Comparison of ENCODE assay signal across 23 cellular contexts in genomic region chr4:38145033-38145673, GRCh38.
DNase-seq lines count a peak whose midpoint lies in the region; ATAC-seq, FAIRE-seq and TF ChIP-seq lines count a peak whose summit lies in the region.
"Had no signal": no experiment of that assay in that cellular context is flagged by ENCODE, and none has a peak within 500 bp of the region (broad histone marks: within the 10 kb centered on the region; RNA-seq: fewer than 3 reads in every experiment).

No MANE protein-coding gene starts in this region.

- H3K4me3 Mint-ChIP-seq in astrocyte (ENCODE audit: unreplicated experiment) = no peak overlapping the region
- H3K4me3 Mint-ChIP-seq: CD14-positive monocyte had no signal

- H3K4me1 ChIP-seq in right cardiac atrium (ENCODE audit: control insufficient read depth, insufficient read depth, low read length) (peaks cover 5% of the 10 kb centered on the region), astrocyte (ENCODE audit: insufficient read depth, low read length) (peaks cover 29% of the 10 kb centered on the region), aorta (ENCODE audit: control insufficient read depth in 1 of 2, insufficient read depth in 2 of 2, low read length in 2 of 2) (peaks cover 0 to 3% of the 10 kb centered on the region in 2 donors)
- H3K4me1 ChIP-seq: A549, Peyer's patch had no signal

- H3K27me3 ChIP-seq in right cardiac atrium (ENCODE audit: control insufficient read depth, insufficient read depth) = no peaks in the 10 kb centered on the region
- no peaks in the 10 kb centered on the region for H3K27me3 ChIP-seq in astrocyte (ENCODE audit: insufficient read depth, low read length)
- H3K27me3 ChIP-seq in aorta (ENCODE audit: control insufficient read depth in 1 of 2, insufficient read depth in 2 of 2, low read length in 1 of 2) = no peaks in the 10 kb centered on the region
- H3K27me3 ChIP-seq: neutrophil, Peyer's patch had no signal

- WGBS in right cardiac atrium = 57% methylated on average over 4 of the region's 4 CpGs
- WGBS in aorta, 2 donors = 49 to 51% methylated on average over 4 of the region's 4 CpGs

- TF ChIP-seq CTCF in astrocyte (IDR thresholded peaks at IDR 0.05; ENCODE audit: insufficient read depth, low read depth, low read length) = no peak

- FAIRE-seq in astrocyte (lab: Jason Lieb, UNC) = no peak
- FAIRE-seq: A549, D721Med, GM18507, urothelium cell line had no signal

- H3K4me3 ChIP-seq in right cardiac atrium (ENCODE audit: low read length) (no peak overlapping the region), astrocyte (ENCODE audit: insufficient read depth, low read depth, low read length) (no peak overlapping the region), aorta (ENCODE audit: low read length in 2 of 2) (no peak overlapping the region)
- H3K4me3 ChIP-seq: A549, lung, Peyer's patch, SK-N-MC had no signal

- H3K9me3 ChIP-seq in right cardiac atrium (ENCODE audit: control insufficient read depth, low read length) (no peaks in the 10 kb centered on the region), astrocyte (ENCODE audit: insufficient read depth, low read depth, low read length) (no peaks in the 10 kb centered on the region), aorta (ENCODE audit: control insufficient read depth, low read length) (no peaks in the 10 kb centered on the region)
- H3K9me3 ChIP-seq: A549, neutrophil, Peyer's patch had no signal

- ATAC-seq in left ventricle myocardium superior (peak; percentile 21), right cardiac atrium (no peak), HG02870 (IDR thresholded peaks at IDR 0.05; ENCODE audit: unreplicated experiment) (no peak), aorta (ENCODE audit: low FRiP score) (no peak)
- ATAC-seq: A549 had no signal

- no peaks in the 10 kb centered on the region for H3K36me3 Mint-ChIP-seq in astrocyte (ENCODE audit: low read depth, unreplicated experiment)

- H3K79me2 ChIP-seq in astrocyte (ENCODE audit: insufficient read depth, low read length) = no peaks in the 10 kb centered on the region

- H3K9ac ChIP-seq in astrocyte (ENCODE audit: low read length) = peak overlapping the region; percentile 49
- H3K9ac ChIP-seq: KMS-11 had no signal

- no peak overlapping the region for H3K27ac ChIP-seq in right cardiac atrium (ENCODE audit: low read length)
- peak overlapping the region; percentile 52 for H3K27ac ChIP-seq in astrocyte (ENCODE audit: low read depth, low read length)
- H3K27ac ChIP-seq in aorta (ENCODE audit: low read depth in 1 of 2, low read length in 2 of 2) = peak overlapping the region in 1 of 2 donors; percentile 6
- H3K27ac ChIP-seq: A549, KMS-11, neutrophil, Peyer's patch, SK-N-MC had no signal

- H2AFZ ChIP-seq in astrocyte (ENCODE audit: low read depth, low read length) = no peak overlapping the region

- H3K4me1 Mint-ChIP-seq in astrocyte (ENCODE audit: low read depth, unreplicated experiment) = no peaks in the 10 kb centered on the region
- H3K4me1 Mint-ChIP-seq: CD14-positive monocyte had no signal

- intact Hi-C loops in left ventricle myocardium superior (cut with micrococcal nuclease) = no loop called here
- intact Hi-C loops in right cardiac atrium (cut with DNase I) = no loop called here
- intact Hi-C loops in aorta (cut with DNase I) = no loop called here

- DNase-seq in left ventricle myocardium superior = no peak
- DNase-seq in right cardiac atrium = no peak
- no peak for DNase-seq in astrocyte (ENCODE audit: low read depth)
- DNase-seq in iris pigment epithelial cell (ENCODE audit: low read depth) = peak; percentile 76
- DNase-seq in effector CD4-positive, alpha-beta T cell = no peak
- no peak for DNase-seq in NCI-H82 (lab: John Stamatoyannopoulos, UW)
- DNase-seq in aorta = no peak
- DNase-seq: activated CD4-positive, alpha-beta T cell treated with anti-CD3 and anti-CD28 coated beads, Interleukin-2, amount 50 U/mL, for 4 hours; activated T-cell treated with anti-CD3 and anti-CD28 coated beads for 4 hours; effector memory CD4-positive, alpha-beta T cell; NCI-H1694 treated with DMSO at 0.1 percent for 48 hours; NCI-H510A; Peyer's patch had no signal

- no peaks in the 10 kb centered on the region for H3K9me3 Mint-ChIP-seq in astrocyte (ENCODE audit: unreplicated experiment)

- no peaks in the 10 kb centered on the region for H3K27me3 Mint-ChIP-seq in astrocyte (ENCODE audit: low read depth, unreplicated experiment)

- H4K20me1 ChIP-seq in astrocyte (ENCODE audit: insufficient read depth, low read length) = no peaks in the 10 kb centered on the region

- H3K27ac Mint-ChIP-seq in astrocyte (ENCODE audit: unreplicated experiment) = no peak overlapping the region
- H3K27ac Mint-ChIP-seq: CD14-positive monocyte had no signal

- H3K4me2 ChIP-seq in astrocyte (ENCODE audit: low read length) = no peak overlapping the region
- H3K4me2 ChIP-seq: A549, KMS-11 had no signal

- no peaks in the 10 kb centered on the region for H3K36me3 ChIP-seq in astrocyte (ENCODE audit: insufficient read depth, low read length)
- H3K36me3 ChIP-seq in aorta (ENCODE audit: control insufficient read depth in 1 of 2, insufficient read depth in 2 of 2, low read length in 1 of 2) = peaks cover 0 to 4% of the 10 kb centered on the region in 2 donors
